ENCODE assay signal across 8 cellular contexts in the genomic region with DNA sequence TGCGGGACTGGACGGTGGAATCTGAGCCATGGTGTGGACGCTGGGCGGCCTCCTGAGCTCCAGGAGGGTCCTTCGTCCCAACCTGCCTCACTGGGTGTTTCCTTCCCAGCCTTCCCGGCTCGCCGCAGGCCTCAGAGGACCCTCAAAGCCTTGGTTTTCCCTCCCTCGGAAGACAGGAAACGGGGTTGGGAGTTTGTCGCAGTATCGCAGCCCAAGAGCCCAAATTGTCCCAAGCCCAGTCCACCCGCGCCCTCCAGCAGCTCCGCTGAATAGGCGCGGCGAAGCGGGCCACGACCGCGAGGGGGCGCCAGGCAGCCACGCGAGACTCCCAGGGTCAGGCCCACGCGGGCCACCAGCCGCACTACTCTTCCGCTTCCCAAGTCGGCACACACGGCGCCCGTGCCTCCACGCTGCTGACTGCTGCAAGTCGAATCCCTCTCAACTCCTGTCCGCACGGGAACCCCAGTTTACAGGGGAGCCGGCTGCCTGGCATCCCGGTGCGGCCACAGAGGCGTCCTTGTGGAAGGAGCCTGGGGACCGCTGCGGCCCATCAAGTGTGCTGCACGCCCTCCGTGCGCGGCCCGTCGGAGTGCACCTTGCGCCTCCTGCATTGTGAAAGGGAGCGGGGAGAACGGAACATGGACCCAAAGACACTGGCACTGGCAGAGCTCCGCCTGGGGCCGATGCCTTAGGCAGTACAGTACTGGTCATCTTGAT. TPM values are rescaled to one million over a fixed set of nuclear protein-coding genes. Genes with fewer than 3 reads are reported as not detected.
DNase-seq lines count a peak whose midpoint lies in the region; ATAC-seq, FAIRE-seq and TF ChIP-seq lines count a peak whose summit lies in the region.

No MANE protein-coding gene starts in this region.

- CTCF ChIA-PET in A549 (lab: Yijun Ruan, JAX): interaction anchor here (0.6 to 3.7 kb wide), 56 partner anchors 10 to 506 kb away, joined by 3 to 37 read pairs (median 4); partner anchors contain the start of genes HMGA1, NUDT3, RPS10 and SMIM29

- WGBS in A549 (ENCODE audit: missing lambda C conversion rate): 34% methylated on average over 13 of the region's 54 CpGs

- H3K27me3 ChIP-seq in RWPE2 (ENCODE audit: insufficient read depth, poor library complexity, severe bottlenecking) (no peaks in the 10 kb centered on the region), foreskin keratinocyte (peaks cover 8% of the 10 kb centered on the region), stomach smooth muscle (ENCODE audit: control insufficient read depth in 1 of 2, insufficient read depth in 2 of 2, low read length in 2 of 2) (peaks cover 0 to 3% of the 10 kb centered on the region in 2 donors)

- TF ChIP-seq EP300 in A549 (IDR thresholded peaks at IDR 0.05): no peak

- H3K4me3 ChIP-seq in A549: peak overlapping the region; percentile 25; the same call in 2 of the 3 replicates
- H3K4me3 ChIP-seq in RWPE2 (ENCODE audit: severe bottlenecking): no peak overlapping the region
- peak overlapping the region; percentile 78 to 80 for H3K4me3 ChIP-seq in stomach smooth muscle (ENCODE audit: low read length in 2 of 2)

- ATAC-seq in A549 (peak; percentile 97 to 98), RWPE2 (ENCODE audit: low read depth) (peak; percentile 89), foreskin keratinocyte (peak; percentile 70)

- H3K27ac ChIP-seq in A549 (peak overlapping the region; percentile 68 to 82), RWPE2 (ENCODE audit: poor library complexity, severe bottlenecking) (no peak overlapping the region), foreskin keratinocyte (no peak overlapping the region), stomach smooth muscle (ENCODE audit: low read length) (no peak overlapping the region)

- H3K4me2 ChIP-seq in A549: peak overlapping the region; percentile 81

- H3K9me3 ChIP-seq in A549 (no peaks in the 10 kb centered on the region), RWPE2 (ENCODE audit: severe bottlenecking) (no peaks in the 10 kb centered on the region), stomach smooth muscle (ENCODE audit: control insufficient read depth in 2 of 2, low read length in 2 of 2) (no peaks in the 10 kb centered on the region)

- TF ChIP-seq RAD21 in A549 (conservative IDR thresholded peaks at IDR 0.05 in 1 of 2, IDR thresholded peaks at IDR 0.05 in 1 of 2): peak; percentile 84 to 93

- peak overlapping the region; percentile 50 to 64 for H3K9ac ChIP-seq in stomach smooth muscle (ENCODE audit: low read length in 2 of 2)

- TF ChIP-seq CTCF in A549 (IDR thresholded peaks at IDR 0.05): peak; percentile 85
- TF ChIP-seq CTCF in RWPE2 (IDR thresholded peaks at IDR 0.05; ENCODE audit: poor library complexity, severe bottlenecking): peak; percentile 94
- TF ChIP-seq CTCF in foreskin keratinocyte (conservative IDR thresholded peaks at IDR 0.05): peak; percentile 97

- H3K4me1 ChIP-seq in A549: no peaks in the 10 kb centered on the region
- no peaks in the 10 kb centered on the region for H3K4me1 ChIP-seq in RWPE2 (ENCODE audit: insufficient read depth, poor library complexity, severe bottlenecking)
- no peaks in the 10 kb centered on the region for H3K4me1 ChIP-seq in foreskin keratinocyte
- H3K4me1 ChIP-seq in stomach smooth muscle (ENCODE audit: control insufficient read depth, insufficient read depth, low read length): peaks cover 9% of the 10 kb centered on the region

- DNase-seq in A549 (ENCODE audit: low read depth in 1 of 2, low spot score in 1 of 2) (peak; percentile 57 to 69), HT1080 (ENCODE audit: low read depth) (peak; percentile 44), RWPE2 (ENCODE audit: low spot score) (no peak), foreskin keratinocyte (peak in 1 of 2 donors; percentile 22), nucleus accumbens (lab: John Stamatoyannopoulos, UW) (peak in 54 of 56 donors; percentile 23 to 91 (median 72))
- DNase-seq in activated effector memory CD4-positive, alpha-beta T cell treated with anti-CD3 and anti-CD28 coated beads, Interleukin-2, amount 50 U/mL, for 16 hours: peak; percentile 96

- TF ChIP-seq POLR2A in A549 (IDR thresholded peaks at IDR 0.05; ENCODE audit: low read length): no peak
- peak; percentile 36 for TF ChIP-seq POLR2A in GM15510 (IDR thresholded peaks at IDR 0.05; ENCODE audit: borderline replicate concordance, extremely low read depth, insufficient read length)

- POLR2A ChIA-PET in A549 (lab: Yijun Ruan, JAX): interaction anchor here (1.0 to 2.8 kb wide), 4 partner anchors 27 to 219 kb away, joined by 4 to 14 read pairs (median 6); partner anchors contain the start of gene HMGA1

- no peaks in the 10 kb centered on the region for H3K36me3 ChIP-seq in RWPE2 (ENCODE audit: low read depth)
- no peaks in the 10 kb centered on the region for H3K36me3 ChIP-seq in stomach smooth muscle (ENCODE audit: control insufficient read depth in 2 of 2, insufficient read depth in 2 of 2, low read length in 2 of 2)

- FAIRE-seq in A549 (lab: Jason Lieb, UNC): no peak

TF ChIP-seq in A549, 52 proteins besides CTCF, POLR2A, EP300 and RAD21:
- TF ChIP-seq RNF2 (IDR thresholded peaks at IDR 0.05; ENCODE audit: borderline replicate concordance, low read depth) (no peak), CHD4 (IDR thresholded peaks at IDR 0.05; ENCODE audit: borderline replicate concordance) (no peak), PHF8 (IDR thresholded peaks at IDR 0.05; ENCODE audit: borderline replicate concordance, low read depth) (no peak), FOXS1 (CRISPR knock-in tag; IDR thresholded peaks at IDR 0.05) (no peak), HMGXB4 (CRISPR knock-in tag; IDR thresholded peaks at IDR 0.05; ENCODE audit: borderline replicate concordance) (no peak), HOXA7 (CRISPR knock-in tag; IDR thresholded peaks at IDR 0.05) (no peak), MAFK (IDR thresholded peaks at IDR 0.05; ENCODE audit: partially characterized antibody) (no peak), JUNB (IDR thresholded peaks at IDR 0.05) (no peak), ZFP36 (IDR thresholded peaks at IDR 0.05; ENCODE audit: borderline replicate concordance, partially characterized antibody) (no peak), HOXB5 (CRISPR knock-in tag; IDR thresholded peaks at IDR 0.05) (no peak), FOSL2 (IDR thresholded peaks at IDR 0.05) (no peak), FOSL2 (CRISPR knock-in tag; IDR thresholded peaks at IDR 0.05) (no peak), NPAS2 (CRISPR knock-in tag; IDR thresholded peaks at IDR 0.05; ENCODE audit: borderline replicate concordance) (no peak), SMC3 (IDR thresholded peaks at IDR 0.05) (peak; percentile 86)
- TF ChIP-seq, protein P1, sequence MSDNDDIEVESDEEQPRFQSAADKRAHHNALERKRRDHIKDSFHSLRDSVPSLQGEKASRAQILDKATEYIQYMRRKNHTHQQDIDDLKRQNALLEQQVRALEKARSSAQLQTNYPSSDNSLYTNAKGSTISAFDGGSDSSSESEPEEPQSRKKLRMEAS (IDR thresholded peaks at IDR 0.05): peak; percentile 72

RNA-seq across cellular contexts. Expression of gene HMGA1, which starts 40.4 kb away (rescaled TPM):
- 119 and 127 TPM in 2 replicates for polyA plus RNA-seq in A549 (2011; rRNA removed)
- polyA plus RNA-seq in A549 (2012; cell fraction: cytosol; rRNA removed): 344 and 469 TPM in 2 replicates
- polyA plus RNA-seq in A549 (2012; cell fraction: nucleus; rRNA removed): 259 and 338 TPM in 2 replicates
- polyA plus RNA-seq in A549 (2017; fragmentation: RNase III; extraction: RNeasy Plus Mini Kit Qiagen cat#74134 plus additional on column Dnase treatment): 241 to 280 TPM (median 249 TPM) in 3 replicates
- polyA minus RNA-seq in A549 (2011; rRNA and poly(A)+ RNA removed): 88.2 and 109 TPM in 2 replicates
- 740 and 1,115 TPM in 2 replicates for total RNA-seq in HT1080 (2014; rRNA removed; shearing (Covaris generic))
- 1,664 and 1,727 TPM in 2 replicates for polyA plus RNA-seq in HT1080 (2015; cell fraction: cytosol; rRNA removed)
- 665 and 732 TPM in 2 replicates for polyA plus RNA-seq in HT1080 (2015; cell fraction: nucleus; rRNA removed)
- total RNA-seq in foreskin keratinocyte: 534 and 554 TPM in 2 replicates
- 907 and 927 TPM in 2 replicates for polyA plus RNA-seq in foreskin keratinocyte

RNA-seq across cellular contexts. Expression of gene GRM4, which starts 50.4 kb away (rescaled TPM):
- 0.03 and 0.05 TPM in 2 replicates for polyA plus RNA-seq in A549 (2011; rRNA removed)
- polyA plus RNA-seq in A549 (2012; cell fraction: cytosol; rRNA removed): 0.03 TPM in 2 replicates
- 0.18 and 0.21 TPM in 2 replicates for polyA plus RNA-seq in A549 (2012; cell fraction: nucleus; rRNA removed)
- 0.05 to 0.13 TPM (median 0.07 TPM) in 3 replicates for polyA plus RNA-seq in A549 (2017; fragmentation: RNase III; extraction: RNeasy Plus Mini Kit Qiagen cat#74134 plus additional on column Dnase treatment)
- polyA minus RNA-seq in A549 (2011; rRNA and poly(A)+ RNA removed): 0.05 and 0.08 TPM in 2 replicates
- total RNA-seq in HT1080 (2014; rRNA removed; shearing (Covaris generic)): not detected in 2 replicates
- polyA plus RNA-seq in HT1080 (2015; cell fraction: cytosol; rRNA removed): not detected in 2 replicates
- polyA plus RNA-seq in HT1080 (2015; cell fraction: nucleus; rRNA removed): not detected in 2 replicates
- 0.04 and 0.07 TPM in 2 replicates for total RNA-seq in foreskin keratinocyte
- 0.03 TPM in 1 of 2 replicates, not detected in the other for polyA plus RNA-seq in foreskin keratinocyte

RNA-seq across cellular contexts. Expression of gene SMIM29, which starts 52.5 kb away (rescaled TPM):
- polyA plus RNA-seq in A549 (2011; rRNA removed) (8.1 and 11.0 TPM in 2 replicates), A549 (2017; fragmentation: RNase III; extraction: RNeasy Plus Mini Kit Qiagen cat#74134 plus additional on column Dnase treatment) (13.2 to 15.4 TPM (median 15.0 TPM) in 3 replicates), foreskin keratinocyte (63.3 and 83.1 TPM in 2 replicates)
- 22.5 and 26.3 TPM in 2 replicates for polyA plus RNA-seq in A549 (2012; cell fraction: cytosol; rRNA removed)
- 24.9 and 27.1 TPM in 2 replicates for polyA plus RNA-seq in A549 (2012; cell fraction: nucleus; rRNA removed)
- 8.6 and 11.5 TPM in 2 replicates for polyA minus RNA-seq in A549 (2011; rRNA and poly(A)+ RNA removed)
- total RNA-seq in HT1080 (2014; rRNA removed; shearing (Covaris generic)): 66.1 and 70.6 TPM in 2 replicates
- polyA plus RNA-seq in HT1080 (2015; cell fraction: cytosol; rRNA removed): 93.1 and 101 TPM in 2 replicates
- 34.9 and 46.3 TPM in 2 replicates for polyA plus RNA-seq in HT1080 (2015; cell fraction: nucleus; rRNA removed)
- total RNA-seq in foreskin keratinocyte: 47.8 and 62.3 TPM in 2 replicates

Comparison
In these comparisons a context has a peak if more than half of its experiments do, and no peak if none do; other contexts are left out.
1. H3K27ac ChIP-seq: peak in A549 (2 of 2); none in RWPE2 (single experiment), foreskin keratinocyte (single experiment) and stomach smooth muscle (single experiment).
2. Peak in every context shown above with its lines, with median percentiles within 50 percentile points of each other: ATAC-seq and CTCF ChIP-seq.